Comparison of ENCODE assay signal across 22 cellular contexts in the genomic region with DNA sequence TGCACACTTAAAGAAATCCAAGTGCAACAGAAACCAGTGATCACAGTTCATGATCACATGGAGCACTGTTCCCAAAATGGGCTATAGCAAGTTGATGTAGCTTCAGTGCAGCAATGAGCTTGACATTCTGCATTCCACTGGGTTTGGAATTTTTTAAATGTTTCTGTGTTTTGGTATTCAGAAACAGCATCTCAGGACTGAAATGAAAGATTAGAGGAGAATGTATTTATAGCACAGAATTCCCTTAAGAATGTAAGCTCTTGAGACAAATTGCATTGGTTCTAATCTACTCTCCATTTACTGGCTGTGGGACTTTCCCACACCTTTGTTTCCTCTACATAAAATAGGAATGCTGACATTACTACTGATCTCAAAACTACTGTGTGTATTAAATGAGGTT.
A peak's percentile ranks its signal among the peaks of the same experiment; 100 is the strongest.
DNase-seq lines count a peak whose midpoint lies in the region; ATAC-seq and TF ChIP-seq lines count a peak whose summit lies in the region.
"Had no signal": no experiment of that assay in that cellular context is flagged by ENCODE, and none has a peak within 500 bp of the region (broad histone marks: within the 10 kb centered on the region; RNA-seq: fewer than 3 reads in every experiment).

No MANE protein-coding gene starts in this region.

- no peaks in the 10 kb centered on the region for H3K79me1 ChIP-seq in mesendoderm (ENCODE audit: low read length)

- H3K18ac ChIP-seq in mesendoderm (ENCODE audit: low read length), result no peak overlapping the region

- H3K9ac ChIP-seq in mesendoderm (ENCODE audit: low read length), result no peak overlapping the region
- H3K9ac ChIP-seq: KMS-11 had no signal

- no peak overlapping the region for H3K4me3 ChIP-seq in mesendoderm (ENCODE audit: low read length)
- H3K4me3 ChIP-seq in retinal pigment epithelial cell (ENCODE audit: low read length), result no peak overlapping the region
- H3K4me3 ChIP-seq: A549 had no signal

- no peaks in the 10 kb centered on the region for H3K27me3 ChIP-seq in mesendoderm (ENCODE audit: insufficient read depth, low read length, poor library complexity)

- H3K56ac ChIP-seq in mesendoderm (ENCODE audit: low read length), result no peak overlapping the region

- no peak overlapping the region for H3K4me2 ChIP-seq in mesendoderm (ENCODE audit: low read length)
- H3K4me2 ChIP-seq: A549, KMS-11 had no signal

- H3K4ac ChIP-seq in mesendoderm (ENCODE audit: low read depth, low read length), result no peak overlapping the region

- DNase-seq in EH (ENCODE audit: low read depth) (peak; percentile 30), astrocyte of the hippocampus (ENCODE audit: low read depth, low spot score) (peak; percentile 20), mesendoderm (peak; percentile 7), retinal pigment epithelial cell (ENCODE audit: low read depth) (peak; percentile 70), foreskin melanocyte (no peak), NCI-H1417 treated with DMSO at 0.1 percent for 48 hours (lab: John Stamatoyannopoulos, UW) (no peak)
- DNase-seq: Caco-2; CD8-positive, alpha-beta T cell; DMS79 treated with DMSO at 0.1 percent for 48 hours; H9; MM.1S; NCI-H1694; NCI-H2029 treated with DMSO at 0.1 percent for 48 hours; NCI-H526 treated with DMSO at 0.1 percent for 48 hours; Right ventricle myocardium superior; RPMI8226 had no signal

- H3K79me2 ChIP-seq in mesendoderm (ENCODE audit: control insufficient read depth, insufficient read depth, low read length), result no peaks in the 10 kb centered on the region

- no peak overlapping the region for H2BK15ac ChIP-seq in mesendoderm (replicated peaks; ENCODE audit: low read depth)

- ATAC-seq in HG03439 (IDR thresholded peaks at IDR 0.05; ENCODE audit: unreplicated experiment), result no peak
- ATAC-seq in HG02623 (IDR thresholded peaks at IDR 0.05; ENCODE audit: unreplicated experiment), result no peak
- ATAC-seq: A549; CD8-positive, alpha-beta T cell had no signal

- no peak for TF ChIP-seq CTCF in retinal pigment epithelial cell (conservative IDR thresholded peaks at IDR 0.05; ENCODE audit: low read depth, low read length)

- no peak overlapping the region for H3K27ac ChIP-seq in mesendoderm (ENCODE audit: low read depth, low read length)
- H3K27ac ChIP-seq: A549, C4-2B, HL-60, KMS-11 had no signal

- H2AK5ac ChIP-seq in mesendoderm (ENCODE audit: low read length), result no peak overlapping the region

- H3K23ac ChIP-seq in mesendoderm (ENCODE audit: low read length), result no peak overlapping the region

- H2BK5ac ChIP-seq in mesendoderm (ENCODE audit: low read length), result no peak overlapping the region

- H4K8ac ChIP-seq in mesendoderm (ENCODE audit: low read depth, low read length), result no peak overlapping the region

- H4K5ac ChIP-seq in mesendoderm (ENCODE audit: low read length), result no peak overlapping the region

- no peaks in the 10 kb centered on the region for H3K36me3 ChIP-seq in mesendoderm (ENCODE audit: control insufficient read depth, insufficient read depth, low read length)

- H3K4me1 ChIP-seq in mesendoderm (ENCODE audit: control insufficient read depth, low read depth, low read length), result no peaks in the 10 kb centered on the region
- H3K4me1 ChIP-seq: A549, Caco-2 had no signal

- H2BK120ac ChIP-seq in mesendoderm (ENCODE audit: low read depth, low read length), result no peak overlapping the region

Comparison
In these comparisons a context has a peak if more than half of its experiments do, and no peak if none do; other contexts are left out.
1. DNase-seq: peak in EH (single experiment), astrocyte of the hippocampus (single experiment), mesendoderm (single experiment) and retinal pigment epithelial cell (single experiment); none in foreskin melanocyte (single experiment) and NCI-H1417 treated with DMSO at 0.1 percent for 48 hours (single experiment).